In genomic region chr1:907611-908451, GRCh38 we compare ENCODE assay signal across 11 cellular contexts. TPM values are rescaled to one million over a fixed set of nuclear protein-coding genes. Genes with fewer than 3 reads are reported as not detected.
DNase-seq lines count a peak whose midpoint lies in the region; FAIRE-seq and TF ChIP-seq lines count a peak whose summit lies in the region.
"Had no signal": no experiment of that assay in that cellular context is flagged by ENCODE, and none has a peak within 500 bp of the region (broad histone marks: within the 10 kb centered on the region; RNA-seq: fewer than 3 reads in every experiment).

No MANE protein-coding gene starts in this region.

- no peak overlapping the region for H4K8ac ChIP-seq in trophoblast cell (ENCODE audit: low read depth, low read length)

- peaks cover 0 to 45% (median 32%) of the 10 kb centered on the region in 11 experiments; a peak in 18 of 22 replicates for H4K20me1 ChIP-seq in BLaER1 treated with 17β-estradiol and CSF1 and Interleukin-3, amounts not matched to agents 10 nM and 100 nM

- H3K27ac ChIP-seq in BLaER1 treated with 17β-estradiol and CSF1 and Interleukin-3, amounts not matched to agents 10 nM and 100 nM: no peak overlapping the region
- H3K27ac ChIP-seq in trophoblast cell (ENCODE audit: low read depth, low read length) (no peak overlapping the region), esophagus muscularis mucosa (replicated peaks in 1 of 4) (no peak overlapping the region)

- CTCF ChIA-PET in Calu3 (lab: Charles Lee): no interaction called here

- H4K12ac ChIP-seq in trophoblast cell (ENCODE audit: low read depth, low read length): no peak overlapping the region

- no peaks in the 10 kb centered on the region for H3K9me3 Mint-ChIP-seq in Calu3 (ENCODE audit: low read depth, unreplicated experiment)

- H3K9ac ChIP-seq in BLaER1 treated with 17β-estradiol and CSF1 and Interleukin-3, amounts not matched to agents 10 nM and 100 nM: no peak overlapping the region
- H3K9ac ChIP-seq in trophoblast cell (ENCODE audit: low read length): no peak overlapping the region

- no peak overlapping the region for H3K4me3 ChIP-seq in BLaER1 treated with 17β-estradiol and CSF1 and Interleukin-3, amounts not matched to agents 10 nM and 100 nM
- H3K4me3 ChIP-seq in trophoblast cell (ENCODE audit: low read depth, low read length): peak overlapping the region; percentile 8
- H3K4me3 ChIP-seq in esophagus muscularis mucosa: no peak overlapping the region

- no peak for TF ChIP-seq CTCF in Calu3 (IDR thresholded peaks at IDR 0.05; ENCODE audit: unreplicated experiment)
- TF ChIP-seq CTCF in esophagus muscularis mucosa (IDR thresholded peaks at IDR 0.05): no peak

- DNase-seq in H54 (ENCODE audit: insufficient read length, low spot score) (peak; percentile 3), dermis blood vessel endothelial cell (peak; percentile 0), trophoblast cell (no peak), Calu3 (no peak), DMS79 (lab: John Stamatoyannopoulos, UW) (no peak), esophagus muscularis mucosa (ENCODE audit: extremely low spot score) (no peak)
- DNase-seq: GDM1, NCI-H146, NCI-H524 treated with DMSO at 0.1 percent for 48 hours had no signal

- H2BK120ac ChIP-seq in trophoblast cell (ENCODE audit: insufficient read depth, low read length, poor library complexity): no peak overlapping the region

- H3K36me3 ChIP-seq in BLaER1 treated with 17β-estradiol and CSF1 and Interleukin-3, amounts not matched to agents 10 nM and 100 nM: no peaks in the 10 kb centered on the region; a peak in 2 of 22 replicates
- no peaks in the 10 kb centered on the region for H3K36me3 ChIP-seq in trophoblast cell (ENCODE audit: control insufficient read depth in 1 of 2, insufficient read depth in 2 of 2, low read length in 2 of 2)
- H3K36me3 ChIP-seq in esophagus muscularis mucosa: no peaks in the 10 kb centered on the region

- TF ChIP-seq EP300 in esophagus muscularis mucosa (IDR thresholded peaks at IDR 0.05): no peak

- H3K27ac Mint-ChIP-seq in Calu3 (ENCODE audit: unreplicated experiment): no peak overlapping the region

- peaks cover 54 to 76% (median 69%) of the 10 kb centered on the region in 10 experiments for H3K4me1 ChIP-seq in BLaER1 treated with 17β-estradiol and CSF1 and Interleukin-3, amounts not matched to agents 10 nM and 100 nM
- H3K4me1 ChIP-seq in trophoblast cell (ENCODE audit: control insufficient read depth in 1 of 2, insufficient read depth in 2 of 2, low read length in 2 of 2) (peaks cover 2 to 6% of the 10 kb centered on the region in 2 experiments), esophagus muscularis mucosa (peaks cover 20 to 61% (median 56%) of the 10 kb centered on the region in 4 donors)

- no peak for FAIRE-seq in H54 (lab: Jason Lieb, UNC)

- intact Hi-C loops in Calu3 (cut with micrococcal nuclease; ENCODE audit: unreplicated experiment): no loop called here
- intact Hi-C loops in esophagus muscularis mucosa (cut with DNase I): no loop called here

- H3K14ac ChIP-seq in trophoblast cell (ENCODE audit: low read length): no peak overlapping the region

- H3K18ac ChIP-seq in trophoblast cell (ENCODE audit: low read length): no peak overlapping the region

- no peak overlapping the region for H3K23ac ChIP-seq in trophoblast cell (ENCODE audit: low read length)

- peaks cover 2% of the 10 kb centered on the region for H3K79me2 ChIP-seq in trophoblast cell (ENCODE audit: control insufficient read depth, insufficient read depth, low read length, poor library complexity)

- TF ChIP-seq POLR2A in H54 (IDR thresholded peaks at IDR 0.05; ENCODE audit: low read depth, low read length) (no peak), esophagus muscularis mucosa (IDR thresholded peaks at IDR 0.05; ENCODE audit: low read depth) (no peak)

- H2BK5ac ChIP-seq in trophoblast cell (ENCODE audit: low read depth, low read length, poor library complexity): no peak overlapping the region

- H3K4me3 Mint-ChIP-seq in Calu3 (ENCODE audit: low read depth, unreplicated experiment): no peak overlapping the region

- H3K27me3 Mint-ChIP-seq in Calu3 (ENCODE audit: unreplicated experiment): peaks cover 48% of the 10 kb centered on the region

- H3K4me2 ChIP-seq in BLaER1 treated with 17β-estradiol and CSF1 and Interleukin-3, amounts not matched to agents 10 nM and 100 nM: peak overlapping the region; percentile 36 to 94 (median 86); a peak in 16 of 22 replicates
- no peak overlapping the region for H3K4me2 ChIP-seq in trophoblast cell (ENCODE audit: low read length)

- peaks cover 4% of the 10 kb centered on the region for H3K79me1 ChIP-seq in trophoblast cell (ENCODE audit: low read length)

- H2AFZ ChIP-seq in trophoblast cell (ENCODE audit: insufficient read depth, low read length, poor library complexity): no peak overlapping the region

- H4K91ac ChIP-seq in trophoblast cell (ENCODE audit: low read depth, low read length): no peak overlapping the region

- peaks cover 14% of the 10 kb centered on the region for H3K36me3 Mint-ChIP-seq in Calu3 (ENCODE audit: insufficient read depth, unreplicated experiment)

- H3K9me3 ChIP-seq in BLaER1 treated with 17β-estradiol and CSF1 and Interleukin-3, amounts not matched to agents 10 nM and 100 nM (replicated peaks in 1 of 11): no peaks in the 10 kb centered on the region
- H3K9me3 ChIP-seq in trophoblast cell (ENCODE audit: insufficient read depth, low read depth, low read length) (peaks cover 4% of the 10 kb centered on the region), esophagus muscularis mucosa (no peaks in the 10 kb centered on the region)

- peaks cover 19% of the 10 kb centered on the region for H3K4me1 Mint-ChIP-seq in Calu3 (ENCODE audit: low read depth, unreplicated experiment)

- no TSS peak for BruUV-seq in Calu3 (replicated peaks; lab: Mats Ljungman, UMichigan)

- no peak overlapping the region for H2BK12ac ChIP-seq in trophoblast cell (ENCODE audit: low read length)

- H3K27me3 ChIP-seq in BLaER1 treated with 17β-estradiol and CSF1 and Interleukin-3, amounts not matched to agents 10 nM and 100 nM: peaks cover 0 to 29% (median 0%) of the 10 kb centered on the region in 11 experiments; a peak in 8 of 22 replicates
- H3K27me3 ChIP-seq in trophoblast cell (ENCODE audit: insufficient read depth, low read length) (no peaks in the 10 kb centered on the region), esophagus muscularis mucosa (peaks cover 0 to 65% (median 10%) of the 10 kb centered on the region in 4 donors)

- H3K4ac ChIP-seq in trophoblast cell (ENCODE audit: low read depth, low read length): no peak overlapping the region

- no CpG with 5 or more reads among the region's 17 CpGs for WGBS in trophoblast cell (ENCODE audit: extremely low coverage, insufficient coverage, insufficient read length)
- WGBS in esophagus muscularis mucosa: 80% methylated on average over 6 of the region's 17 CpGs

- no peak overlapping the region for H2AK5ac ChIP-seq in trophoblast cell (ENCODE audit: low read length)

RNA-seq across cellular contexts. Expression of gene SAMD11, which starts 15.9 kb away (rescaled TPM):
- total RNA-seq in dermis blood vessel endothelial cell: 0.19 and 0.68 TPM in 2 replicates
- 16.6 and 18.4 TPM in 2 replicates for polyA plus RNA-seq in trophoblast cell (2013)
- total RNA-seq in Calu3 (2022): 0.27 and 0.54 TPM in 2 replicates
- 10 to 100 TPM in 2 of 4 donors, 1 to 10 TPM in 2; 6.2 to 28.8 (median 13.9) TPM for total RNA-seq in esophagus muscularis mucosa
- total RNA-seq: subcutaneous adipose tissue had no signal

RNA-seq across cellular contexts. Expression of gene NOC2L, which starts 51.2 kb away (rescaled TPM):
- total RNA-seq in dermis blood vessel endothelial cell (70.5 and 98.0 TPM in 2 replicates), Calu3 (2022) (98.6 and 107 TPM in 2 replicates), esophagus muscularis mucosa (10 to 100 TPM; 35.3 to 54.1 (median 47.5) TPM)
- polyA plus RNA-seq in trophoblast cell (2013): 41.5 and 42.0 TPM in 2 replicates

RNA-seq across cellular contexts. Expression of gene KLHL17, which starts 52.6 kb away (rescaled TPM):
- total RNA-seq in dermis blood vessel endothelial cell: 5.4 and 8.0 TPM in 2 replicates
- polyA plus RNA-seq in trophoblast cell (2013): 18.1 and 18.5 TPM in 2 replicates
- 27.1 and 27.8 TPM in 2 replicates for total RNA-seq in Calu3 (2022)
- 10 to 100 TPM in 1 of 4 donors, 1 to 10 TPM in 3; 3.7 to 10.8 (median 6.2) TPM for total RNA-seq in esophagus muscularis mucosa

RNA-seq across cellular contexts. Expression of gene PLEKHN1, which starts 58.5 kb away (rescaled TPM):
- total RNA-seq in dermis blood vessel endothelial cell: 0.17 and 0.37 TPM in 2 replicates
- polyA plus RNA-seq in trophoblast cell (2013): 1.9 and 2.1 TPM in 2 replicates
- 11.9 and 16.2 TPM in 2 replicates for total RNA-seq in Calu3 (2022)
- under 1 TPM in 3 of 4 donors, not detected in 1; 0.17 to 0.50 (median 0.19) TPM for total RNA-seq in esophagus muscularis mucosa

Comparison
In these comparisons a context has a peak if more than half of its experiments do, and no peak if none do; other contexts are left out.
1. DNase-seq: peak in H54 (single experiment) and dermis blood vessel endothelial cell (single experiment); none in trophoblast cell (0 of 2), Calu3 (single experiment), DMS79 (single experiment) and esophagus muscularis mucosa (single experiment).